In genomic region chr19:17654993-17655392, GRCh38 we compare ENCODE assay signal across 12 cellular contexts.
DNase-seq lines count a peak whose midpoint lies in the region; TF ChIP-seq lines count a peak whose summit lies in the region.
"Had no signal": no experiment of that assay in that cellular context is flagged by ENCODE, and none has a peak within 500 bp of the region (broad histone marks: within the 10 kb centered on the region; RNA-seq: fewer than 3 reads in every experiment).

No MANE protein-coding gene starts in this region.

- DNase-seq in NCI-H1105 treated with DMSO at 0.1 percent for 48 hours (lab: John Stamatoyannopoulos, UW) (peak; percentile 39), NCI-H1105 (lab: John Stamatoyannopoulos, UW) (no peak), COLO668 (lab: John Stamatoyannopoulos, UW; ENCODE audit: unreplicated experiment) (peak; percentile 29), NCI-H2196 (lab: John Stamatoyannopoulos, UW; ENCODE audit: unreplicated experiment) (peak; percentile 76), epithelial cell of esophagus (ENCODE audit: low read depth) (peak; percentile 28), NCI-H2227 treated with DMSO at 0.1 percent for 48 hours (lab: John Stamatoyannopoulos, UW) (no peak), inferior parietal cortex (ENCODE audit: extremely low spot score) (no peak), NCI-H146 treated with DMSO at 0.1 percent for 48 hours (lab: John Stamatoyannopoulos, UW; ENCODE audit: unreplicated experiment) (no peak)
- DNase-seq: HFFc6, NCI-H226, SIG-M5 had no signal

- no peak for TF ChIP-seq CTCF in epithelial cell of esophagus (IDR thresholded peaks at IDR 0.05; ENCODE audit: insufficient read depth, low read depth, low read length, missing control alignments)

- H3K4me3 ChIP-seq in epithelial cell of esophagus (ENCODE audit: low read length): no peak overlapping the region
- H3K4me3 ChIP-seq: thoracic aorta had no signal

Comparison
In these comparisons a context has a peak if more than half of its experiments do, and no peak if none do; other contexts are left out.
1. DNase-seq: peak in NCI-H1105 treated with DMSO at 0.1 percent for 48 hours (single experiment), COLO668 (single experiment), NCI-H2196 (single experiment) and epithelial cell of esophagus (single experiment); none in NCI-H1105 (single experiment), NCI-H2227 treated with DMSO at 0.1 percent for 48 hours (single experiment), inferior parietal cortex (single experiment) and NCI-H146 treated with DMSO at 0.1 percent for 48 hours (single experiment).